ENCODE assay signal across 8 cellular contexts in genomic region chr7:2934211-2934731, GRCh38.
DNase-seq lines count a peak whose midpoint lies in the region; ATAC-seq and TF ChIP-seq lines count a peak whose summit lies in the region.

No MANE protein-coding gene starts in this region.

- peak; percentile 5 for DNase-seq in GM04503 (ENCODE audit: low read depth)
- DNase-seq in RPMI7951 (ENCODE audit: low read depth) = peak; percentile 57
- peak; percentile 30 for DNase-seq in epithelial cell of proximal tubule (ENCODE audit: low read depth)
- DNase-seq in stimulated activated CD4-positive, alpha-beta T cell treated with anti-CD3 and anti-CD28 coated beads, Interleukin-12 subunit alpha, Interleukin-12 subunit beta, amount 100 ng/mL, for 4 hours = peak; percentile 20
- DNase-seq in NCI-H446 (lab: John Stamatoyannopoulos, UW) = no peak
- DNase-seq in NCI-H128 (lab: John Stamatoyannopoulos, UW; ENCODE audit: unreplicated experiment) = no peak
- no peak for DNase-seq in NCI-H748 (lab: John Stamatoyannopoulos, UW; ENCODE audit: unreplicated experiment)

- TF ChIP-seq CTCF in epithelial cell of proximal tubule (conservative IDR thresholded peaks at IDR 0.05; ENCODE audit: low read depth, low read length) = peak; percentile 12

- no peak overlapping the region for H3K4me3 ChIP-seq in epithelial cell of proximal tubule (ENCODE audit: low read depth, low read length)

- no peak for ATAC-seq in HG02642 (IDR thresholded peaks at IDR 0.05; ENCODE audit: poor library complexity, unreplicated experiment)

Comparison
In these comparisons a context has a peak if more than half of its experiments do, and no peak if none do; other contexts are left out.
1. DNase-seq: peak in GM04503 (single experiment), RPMI7951 (single experiment), epithelial cell of proximal tubule (single experiment) and stimulated activated CD4-positive, alpha-beta T cell treated with anti-CD3 and anti-CD28 coated beads, Interleukin-12 subunit alpha, Interleukin-12 subunit beta, amount 100 ng/mL, for 4 hours (single experiment); none in NCI-H446 (0 of 2), NCI-H128 (single experiment) and NCI-H748 (single experiment).